ENCODE assay signal across 11 cellular contexts in genomic region chr2:49687873-49688272, GRCh38.
DNase-seq lines count a peak whose midpoint lies in the region; ATAC-seq and TF ChIP-seq lines count a peak whose summit lies in the region.
"Had no signal": no experiment of that assay in that cellular context is flagged by ENCODE, and none has a peak within 500 bp of the region (broad histone marks: within the 10 kb centered on the region; RNA-seq: fewer than 3 reads in every experiment).

No MANE protein-coding gene starts in this region.

- ATAC-seq in GM19397 (IDR thresholded peaks at IDR 0.05; ENCODE audit: unreplicated experiment) = no peak

- H3K27me3 ChIP-seq in brain microvascular endothelial cell (replicated peaks) (no peaks in the 10 kb centered on the region), neuron (ENCODE audit: insufficient read depth, low read length) (no peaks in the 10 kb centered on the region)

- in situ Hi-C loops in brain microvascular endothelial cell (cut with HindIII; ENCODE audit: low pct_ligation_motif_present, low sequenced_read_pairs) = no loop called here

- no peak overlapping the region for H3K27ac ChIP-seq in brain microvascular endothelial cell

- TF ChIP-seq CTCF in brain microvascular endothelial cell (IDR thresholded peaks at IDR 0.05; ENCODE audit: low read depth, low read length, missing control alignments) = peak; percentile 4

- H3K36me3 ChIP-seq in brain microvascular endothelial cell (replicated peaks) (no peaks in the 10 kb centered on the region), neuron (ENCODE audit: insufficient read depth, low read length) (no peaks in the 10 kb centered on the region)

- H2AFZ ChIP-seq in neuron (ENCODE audit: low read depth, low read length) = peak overlapping the region; percentile 61

- H3K4me3 ChIP-seq in brain microvascular endothelial cell (ENCODE audit: low read depth, low read length) = no peak overlapping the region
- H3K4me3 ChIP-seq in neuron (ENCODE audit: low read length) = no peak overlapping the region

- no peaks in the 10 kb centered on the region for H3K4me1 ChIP-seq in neuron (ENCODE audit: insufficient read depth, low read length)

- peak; percentile 7 for DNase-seq in NCI-H1436 treated with DMSO at 0.1 percent for 48 hours (lab: John Stamatoyannopoulos, UW)
- no peak for DNase-seq in NCI-H1436 (lab: John Stamatoyannopoulos, UW)
- DNase-seq in NCI-H1417 (lab: John Stamatoyannopoulos, UW) = peak in 2 of 3 experiments; percentile 47 to 71
- no peak for DNase-seq in brain microvascular endothelial cell
- no peak for DNase-seq in mesenteric fat pad (ENCODE audit: low spot score)
- no peak for DNase-seq in activated CD4-positive, alpha-beta T cell treated with anti-CD3 and anti-CD28 coated beads for 48 hours
- DNase-seq: activated CD4-positive, CD25-positive, alpha-beta regulatory T cell treated with anti-CD3 and anti-CD28 coated beads, Interleukin-2, amount 50 U/mL, for 72 hours; effector CD8-positive, alpha-beta T cell; naive B cell had no signal

- no peaks in the 10 kb centered on the region for H3K9me3 ChIP-seq in neuron (ENCODE audit: low read length)

Comparison
In these comparisons a context has a peak if more than half of its experiments do, and no peak if none do; other contexts are left out.
1. DNase-seq: peak in NCI-H1436 treated with DMSO at 0.1 percent for 48 hours (single experiment) and NCI-H1417 (2 of 3); none in NCI-H1436 (single experiment), brain microvascular endothelial cell (single experiment), mesenteric fat pad (single experiment) and activated CD4-positive, alpha-beta T cell treated with anti-CD3 and anti-CD28 coated beads for 48 hours (single experiment).